17 cellular contexts compared by ENCODE assay signal in genomic region chr20:10971096-10971495, GRCh38.
A peak's percentile ranks its signal among the peaks of the same experiment; 100 is the strongest.
DNase-seq lines count a peak whose midpoint lies in the region; ATAC-seq, FAIRE-seq and TF ChIP-seq lines count a peak whose summit lies in the region.
"Had no signal": no experiment of that assay in that cellular context is flagged by ENCODE, and none has a peak within 500 bp of the region (broad histone marks: within the 10 kb centered on the region; RNA-seq: fewer than 3 reads in every experiment).

No MANE protein-coding gene starts in this region.

- DNase-seq in A549 (ENCODE audit: low read depth in 1 of 2, low spot score in 1 of 2) (no peak), RWPE2 (ENCODE audit: low spot score) (no peak), epithelial cell of esophagus (ENCODE audit: low read depth) (peak; percentile 75), keratinocyte (ENCODE audit: low read depth, low spot score) (no peak), HEK293T (ENCODE audit: extremely low spot score) (no peak), anterior cingulate cortex (lab: John Stamatoyannopoulos, UW) (no peak)
- no peak for DNase-seq in stimulated activated CD4-positive, alpha-beta T cell treated with anti-CD3 and anti-CD28 coated beads, Interleukin-15, amount 100 ng/mL, for 24 hours
- DNase-seq: 8988T; C1 segment of cervical spinal cord; Calu3; CD4-positive, alpha-beta T cell; DMS 273 treated with DMSO at 0.1 percent for 48 hours; HCEC 1CT had no signal

- no peaks in the 10 kb centered on the region for H3K9me1 ChIP-seq in keratinocyte (ENCODE audit: control insufficient read depth, extremely low read depth, insufficient read depth, low read length)

- no peak for ATAC-seq in A549
- ATAC-seq in RWPE2 (ENCODE audit: low read depth) = no peak
- ATAC-seq in HG03432 (IDR thresholded peaks at IDR 0.05; ENCODE audit: unreplicated experiment) = no peak
- ATAC-seq: GM12878 had no signal

- H2AFZ ChIP-seq in keratinocyte (ENCODE audit: control insufficient read depth, low read length) = no peak overlapping the region

- H3K9ac ChIP-seq in keratinocyte (ENCODE audit: control insufficient read depth, extremely low read depth, insufficient read depth, low read length) = no peak overlapping the region

- 85% methylated on average over 1 of the region's 1 CpG for WGBS in A549 (ENCODE audit: missing lambda C conversion rate)

- no peak for TF ChIP-seq EP300 in A549 (IDR thresholded peaks at IDR 0.05)

- H3K27ac ChIP-seq in A549 (no peak overlapping the region), RWPE2 (ENCODE audit: poor library complexity, severe bottlenecking) (peak overlapping the region; percentile 48), keratinocyte (ENCODE audit: control insufficient read depth, insufficient read depth, low read length) (no peak overlapping the region)

- no peak for TF ChIP-seq RAD21 in A549 (conservative IDR thresholded peaks at IDR 0.05 in 1 of 2, IDR thresholded peaks at IDR 0.05 in 1 of 2)

- H4K20me1 ChIP-seq in keratinocyte (ENCODE audit: control insufficient read depth, extremely low read depth, insufficient read depth, low read length) = no peaks in the 10 kb centered on the region

- TF ChIP-seq CTCF in A549 (IDR thresholded peaks at IDR 0.05) (no peak), RWPE2 (IDR thresholded peaks at IDR 0.05; ENCODE audit: poor library complexity, severe bottlenecking) (no peak), epithelial cell of esophagus (IDR thresholded peaks at IDR 0.05; ENCODE audit: insufficient read depth, low read depth, low read length, missing control alignments) (no peak), keratinocyte (optimal IDR thresholded peaks at IDR 0.05 in 1 of 3, IDR thresholded peaks at IDR 0.05 in 1 of 3, conservative IDR thresholded peaks at IDR 0.05 in 1 of 3; ENCODE audit: extremely low read depth in 1 of 3, insufficient read depth in 2 of 3, low read length in 3 of 3) (no peak)

- H3K4me2 ChIP-seq in A549 (no peak overlapping the region), keratinocyte (ENCODE audit: control insufficient read depth, extremely low read depth, insufficient read depth, low read depth, low read length) (no peak overlapping the region)

- FAIRE-seq in A549 (lab: Jason Lieb, UNC) (peak; percentile 13), keratinocyte (lab: Jason Lieb, UNC) (peak; percentile 53)
- FAIRE-seq: GM18507, H1 had no signal

- CTCF ChIA-PET in A549 (lab: Yijun Ruan, JAX) = interaction anchor here (1.1 kb wide), 2 partner anchors 11 to 296 kb away, joined by 3 read pairs; no protein-coding TSS in a partner anchor
- CTCF ChIA-PET in HEK293T (lab: Yijun Ruan, JAX) = no interaction called here

- H3K36me3 ChIP-seq in RWPE2 (ENCODE audit: low read depth) (no peaks in the 10 kb centered on the region), keratinocyte (ENCODE audit: control insufficient read depth in 2 of 2, extremely low read depth in 1 of 2, insufficient read depth in 2 of 2, low read length in 2 of 2) (no peaks in the 10 kb centered on the region)

- dilution Hi-C loops in keratinocyte (cut with MboI; ENCODE audit: extremely low pct_ligation_motif_present, low sequenced_read_pairs) = no loop called here

- POLR2A ChIA-PET in A549 (lab: Yijun Ruan, JAX) (no interaction called here), HEK293T (lab: Yijun Ruan, JAX) (no interaction called here)

- no peaks in the 10 kb centered on the region for H3K9me3 ChIP-seq in A549
- H3K9me3 ChIP-seq in RWPE2 (ENCODE audit: severe bottlenecking) = no peaks in the 10 kb centered on the region
- no peaks in the 10 kb centered on the region for H3K9me3 ChIP-seq in keratinocyte (ENCODE audit: control insufficient read depth, low read depth, low read length)

- no peak overlapping the region for H3K4me3 ChIP-seq in A549
- H3K4me3 ChIP-seq in RWPE2 (ENCODE audit: severe bottlenecking) = no peak overlapping the region
- no peak overlapping the region for H3K4me3 ChIP-seq in epithelial cell of esophagus (ENCODE audit: low read length)
- no peak overlapping the region for H3K4me3 ChIP-seq in keratinocyte (ENCODE audit: control insufficient read depth in 2 of 3, extremely low read depth in 1 of 3, insufficient read depth in 2 of 3, low read depth in 1 of 3, low read length in 3 of 3)
- H3K4me3 ChIP-seq: GM12878 had no signal

- no peaks in the 10 kb centered on the region for H3K79me2 ChIP-seq in keratinocyte (ENCODE audit: control insufficient read depth, insufficient read depth, low read length)

- no peak for TF ChIP-seq POLR2A in A549 (IDR thresholded peaks at IDR 0.05; ENCODE audit: low read length)

- H3K4me1 ChIP-seq in A549 = no peaks in the 10 kb centered on the region
- H3K4me1 ChIP-seq in RWPE2 (ENCODE audit: insufficient read depth, poor library complexity, severe bottlenecking) = peaks cover 11% of the 10 kb centered on the region
- H3K4me1 ChIP-seq in keratinocyte (ENCODE audit: control insufficient read depth, extremely low read depth, insufficient read depth, low read length) = peaks cover 5% of the 10 kb centered on the region

- H3K27me3 ChIP-seq in RWPE2 (ENCODE audit: insufficient read depth, poor library complexity, severe bottlenecking) (no peaks in the 10 kb centered on the region), keratinocyte (ENCODE audit: control insufficient read depth, extremely low read depth, insufficient read depth, low read length) (no peaks in the 10 kb centered on the region)

TF ChIP-seq in A549, 52 proteins besides CTCF, POLR2A, EP300 and RAD21:
- TF ChIP-seq, protein P1, sequence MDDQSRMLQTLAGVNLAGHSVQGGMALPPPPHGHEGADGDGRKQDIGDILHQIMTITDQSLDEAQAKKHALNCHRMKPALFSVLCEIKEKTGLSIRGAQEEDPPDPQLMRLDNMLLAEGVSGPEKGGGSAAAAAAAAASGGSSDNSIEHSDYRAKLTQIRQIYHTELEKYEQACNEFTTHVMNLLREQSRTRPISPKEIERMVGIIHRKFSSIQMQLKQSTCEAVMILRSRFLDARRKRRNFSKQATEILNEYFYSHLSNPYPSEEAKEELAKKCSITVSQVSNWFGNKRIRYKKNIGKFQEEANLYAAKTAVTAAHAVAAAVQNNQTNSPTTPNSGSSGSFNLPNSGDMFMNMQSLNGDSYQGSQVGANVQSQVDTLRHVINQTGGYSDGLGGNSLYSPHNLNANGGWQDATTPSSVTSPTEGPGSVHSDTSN (IDR thresholded peaks at IDR 0.05) = no peak
- TF ChIP-seq RARB (CRISPR knock-in tag; IDR thresholded peaks at IDR 0.05) (no peak), NR3C1 (IDR thresholded peaks at IDR 0.05) (no peak), JUN (IDR thresholded peaks at IDR 0.05) (no peak), HOXB13 (CRISPR knock-in tag; IDR thresholded peaks at IDR 0.05; ENCODE audit: low read depth) (no peak), BCL3 (IDR thresholded peaks at IDR 0.05) (no peak)

TF ChIP-seq in HEK293T, 16 proteins besides CTCF, POLR2A, EP300 and RAD21:
- no peak for TF ChIP-seq ELF4 (IDR thresholded peaks at IDR 0.05)
